In the genomic region with DNA sequence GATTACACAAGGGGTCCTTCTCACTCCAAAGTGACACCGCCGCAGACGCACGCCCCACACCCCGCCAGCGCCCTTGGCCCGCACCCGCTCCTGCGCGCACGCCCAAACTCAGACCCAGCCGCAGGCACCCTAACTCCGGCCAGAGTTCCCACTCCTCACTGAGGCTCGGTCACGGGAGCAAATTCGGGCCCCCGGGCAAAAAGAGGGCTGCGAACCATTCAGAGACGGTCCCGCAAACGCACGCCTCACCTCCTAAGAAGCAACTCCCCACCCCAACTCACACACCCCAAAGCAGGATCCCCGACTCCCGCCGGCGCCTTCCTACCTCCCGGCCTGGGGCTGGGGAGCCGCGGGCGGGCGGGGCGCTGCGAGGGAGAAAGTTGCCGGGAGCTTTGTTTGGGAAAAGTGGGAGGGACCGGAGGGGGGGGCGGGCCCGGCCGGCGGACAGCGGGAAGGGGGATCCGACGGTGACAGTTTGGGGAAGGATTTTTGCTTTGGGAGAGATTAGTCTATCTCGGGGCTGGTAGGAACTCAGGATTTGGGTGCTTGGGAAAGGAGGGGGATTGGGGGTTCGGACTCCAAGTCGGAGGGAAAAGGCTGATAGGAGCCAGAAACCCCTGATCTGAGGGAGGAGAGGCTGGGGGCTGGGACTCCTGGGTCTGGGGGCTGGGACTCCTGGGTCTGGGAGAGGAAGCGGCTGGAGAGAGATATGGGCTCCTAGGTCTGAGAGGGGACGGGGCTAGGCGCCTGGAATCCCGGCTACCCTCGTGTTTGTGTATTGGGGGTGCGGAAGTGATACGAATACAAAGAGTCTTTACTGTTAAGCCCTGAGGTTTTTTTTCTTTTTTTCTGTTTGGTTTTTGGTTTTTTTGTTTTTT, we compare ENCODE assay signal across 8 cellular contexts. TPM values are rescaled to one million over a fixed set of nuclear protein-coding genes. Genes with fewer than 3 reads are reported as not detected.
DNase-seq lines count a peak whose midpoint lies in the region; ATAC-seq and TF ChIP-seq lines count a peak whose summit lies in the region.

A gene (minus strand): TSS at position 369 of the 878 bp plus-strand sequence. CDS start 2,341 bp downstream, outside the sequence.

- H3K4me3 ChIP-seq in esophagus squamous epithelium, result peak within 1 kb of the TSS; percentile 37 to 81 (median 70)
- peak within 1 kb of the TSS; percentile 70 to 80 for H3K4me3 ChIP-seq in muscle layer of duodenum (ENCODE audit: low read depth in 1 of 2, low read length in 2 of 2)

- H3K9me3 ChIP-seq in esophagus squamous epithelium (no peaks in the 10 kb centered on the region), muscle layer of duodenum (ENCODE audit: control insufficient read depth in 1 of 2, low read length in 2 of 2) (no peaks in the 10 kb centered on the region)

- 1 to 2% methylated on average over 14 to 18 of the region's 52 CpGs for WGBS in esophagus squamous epithelium, 2 donors

- H3K27ac ChIP-seq in esophagus squamous epithelium, result peak within 1 kb of the TSS; percentile 72 to 94 (median 94)
- H3K27ac ChIP-seq in muscle layer of duodenum (ENCODE audit: low read length), result peak within 1 kb of the TSS; percentile 87

- H3K4me1 ChIP-seq in esophagus squamous epithelium (peaks cover 10 to 48% (median 15%) of the 10 kb centered on the region in 3 donors), muscle layer of duodenum (ENCODE audit: control insufficient read depth in 1 of 2, insufficient read depth in 2 of 2, low read length in 2 of 2) (peaks cover 0 to 14% of the 10 kb centered on the region in 2 donors)

- peaks cover 0 to 26% (median 0%) of the 10 kb centered on the region in 4 donors for H3K27me3 ChIP-seq in esophagus squamous epithelium
- H3K27me3 ChIP-seq in muscle layer of duodenum (ENCODE audit: low read depth, low read length), result no peaks in the 10 kb centered on the region

- no peak for ATAC-seq in GM21526 (IDR thresholded peaks at IDR 0.05; ENCODE audit: low FRiP score, unreplicated experiment)
- no peak for ATAC-seq in HG02798 (IDR thresholded peaks at IDR 0.05; ENCODE audit: poor library complexity, unreplicated experiment)

- TF ChIP-seq CTCF in esophagus squamous epithelium (IDR thresholded peaks at IDR 0.05), result no peak

- DNase-seq in DMS79 treated with DMSO at 0.1 percent for 48 hours (lab: John Stamatoyannopoulos, UW), result peak; percentile 37
- no peak for DNase-seq in DMS79 (lab: John Stamatoyannopoulos, UW)
- peak; percentile 14 for DNase-seq in T1000 (lab: John Stamatoyannopoulos, UW)
- no peak for DNase-seq in esophagus squamous epithelium (lab: John Stamatoyannopoulos, UW)
- no peak for DNase-seq in occipital lobe (lab: John Stamatoyannopoulos, UW)

- intact Hi-C loops in esophagus squamous epithelium (cut with DNase I), result no loop called here

- H3K36me3 ChIP-seq in esophagus squamous epithelium (peaks cover 0 to 22% (median 0%) of the 10 kb centered on the region in 3 donors), muscle layer of duodenum (ENCODE audit: control insufficient read depth in 1 of 2, insufficient read depth in 2 of 2, low read length in 2 of 2) (peaks cover 0 to 4% of the 10 kb centered on the region in 2 donors)

- peak in 1 of 4 donors; percentile 37 for TF ChIP-seq POLR2A in esophagus squamous epithelium (IDR thresholded peaks at IDR 0.05)

RNA-seq across cellular contexts. Expression of the gene that starts here (rescaled TPM):
- 10 to 100 TPM in 2 of 4 donors, 1 to 10 TPM in 2; 3.8 to 12.4 (median 8.2) TPM for total RNA-seq in esophagus squamous epithelium
- 10.0 TPM for total RNA-seq in occipital lobe

Comparison
In these comparisons a context has a peak if more than half of its experiments do, and no peak if none do; other contexts are left out.
1. DNase-seq: peak in DMS79 treated with DMSO at 0.1 percent for 48 hours (single experiment) and T1000 (single experiment); none in DMS79 (single experiment), esophagus squamous epithelium (single experiment) and occipital lobe (single experiment).